11 cellular contexts compared by ENCODE assay signal in the genomic region with DNA sequence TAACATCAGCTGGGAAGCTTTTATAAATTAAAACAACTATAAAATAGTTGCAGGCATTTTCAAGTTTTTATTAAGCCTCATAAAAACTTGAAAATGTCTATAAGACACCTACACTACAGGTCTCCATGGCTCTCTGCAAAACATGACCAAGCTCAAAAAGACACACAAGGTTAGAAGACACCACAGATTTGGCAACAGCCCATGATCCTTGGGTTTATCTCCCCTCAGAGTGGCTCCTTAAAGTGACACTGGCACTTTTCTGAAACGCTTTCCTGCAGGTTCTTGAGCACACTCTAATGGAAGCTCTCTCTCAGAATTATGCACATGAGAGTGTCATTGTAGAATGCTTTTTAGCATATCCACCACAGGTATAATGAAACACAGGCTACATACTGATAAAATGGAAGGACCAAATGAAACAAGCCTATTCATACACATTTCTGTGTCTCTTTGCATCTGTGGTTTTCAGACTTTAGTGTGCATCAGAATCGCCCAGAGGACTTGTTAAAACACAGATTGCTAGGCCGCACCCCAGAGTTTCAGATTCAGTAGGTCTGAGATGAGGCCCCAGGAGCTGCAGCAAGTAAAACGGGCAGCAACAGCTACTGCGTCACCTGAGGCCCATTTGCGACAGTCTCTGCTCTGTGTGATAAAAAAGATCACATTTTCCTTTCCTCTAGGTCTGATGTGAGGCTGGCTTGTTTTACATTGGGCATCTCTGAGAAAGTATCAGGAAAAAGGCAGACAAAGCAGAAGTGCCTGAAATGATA.
DNase-seq lines count a peak whose midpoint lies in the region; ATAC-seq, FAIRE-seq and TF ChIP-seq lines count a peak whose summit lies in the region.
"Had no signal": no experiment of that assay in that cellular context is flagged by ENCODE, and none has a peak within 500 bp of the region (broad histone marks: within the 10 kb centered on the region; RNA-seq: fewer than 3 reads in every experiment).

No MANE protein-coding gene starts in this region.

- no peak overlapping the region for H3K4me3 ChIP-seq in A549
- peak overlapping the region; percentile 2; the same call in 1 of the 2 replicates for H3K4me3 ChIP-seq in MM.1S (ENCODE audit: low read length)
- no peak overlapping the region for H3K4me3 ChIP-seq in BE2C (ENCODE audit: low read depth, low read length)
- no peak overlapping the region for H3K4me3 ChIP-seq in ascending aorta

- no peak overlapping the region for H3K27ac ChIP-seq in A549
- peak overlapping the region; percentile 83 for H3K27ac ChIP-seq in MM.1S (ENCODE audit: low read length)
- no peak overlapping the region for H3K27ac ChIP-seq in ascending aorta

- intact Hi-C loops in ascending aorta (cut with DNase I), result no loop called here

- POLR2A ChIA-PET in A549 (lab: Yijun Ruan, JAX), result no interaction called here

- no peaks in the 10 kb centered on the region for H3K9me2 ChIP-seq in MM.1S (replicated peaks; ENCODE audit: insufficient read depth, low read length)

- peak overlapping the region; percentile 66 for H3K9ac ChIP-seq in MM.1S (ENCODE audit: low read length)

- H3K79me2 ChIP-seq in MM.1S (ENCODE audit: low read length), result no peaks in the 10 kb centered on the region

- H3K9me3 ChIP-seq in A549 (peaks cover 4% of the 10 kb centered on the region; the same call in 1 of the 3 replicates), MM.1S (replicated peaks; ENCODE audit: insufficient read depth, low read length) (no peaks in the 10 kb centered on the region), BE2C (no peaks in the 10 kb centered on the region), ascending aorta (no peaks in the 10 kb centered on the region)

- ATAC-seq in A549, result no peak
- peak; percentile 78 for ATAC-seq in GM18867 (IDR thresholded peaks at IDR 0.05; ENCODE audit: unreplicated experiment)
- peak; percentile 81 for ATAC-seq in HG02642 (IDR thresholded peaks at IDR 0.05; ENCODE audit: poor library complexity, unreplicated experiment)
- ATAC-seq: Panc1 had no signal

- WGBS in A549 (ENCODE audit: missing lambda C conversion rate), result 82% methylated on average over 6 of the region's 6 CpGs

- H3K4me2 ChIP-seq in A549 (no peak overlapping the region), MM.1S (ENCODE audit: low read depth, low read length) (peak overlapping the region; percentile 53)

- TF ChIP-seq CTCF in A549 (IDR thresholded peaks at IDR 0.05) (no peak), MM.1S (IDR thresholded peaks at IDR 0.05; ENCODE audit: low read length) (no peak), BE2C (IDR thresholded peaks at IDR 0.05; ENCODE audit: low read depth, low read length) (no peak), ascending aorta (IDR thresholded peaks at IDR 0.05) (no peak)

- peaks cover 24% of the 10 kb centered on the region for H3F3A ChIP-seq in MM.1S (ENCODE audit: insufficient read depth, low read length)

- H3K4me1 ChIP-seq in A549 (peaks cover 5% of the 10 kb centered on the region; the same call in 2 of the 3 replicates), MM.1S (ENCODE audit: low read length) (peaks cover 31% of the 10 kb centered on the region), BE2C (no peaks in the 10 kb centered on the region), ascending aorta (no peaks in the 10 kb centered on the region)

- H4K20me1 ChIP-seq in MM.1S (ENCODE audit: insufficient read depth, low read length), result no peaks in the 10 kb centered on the region

- DNase-seq in A549 (ENCODE audit: low read depth in 1 of 2, low spot score in 1 of 2), result no peak
- DNase-seq in MM.1S, result peak; percentile 88
- DNase-seq in BE2C, result no peak
- DNase-seq in ascending aorta (ENCODE audit: low spot score in 2 of 2), result no peak
- no peak for DNase-seq in inferior parietal cortex (ENCODE audit: extremely low spot score)
- DNase-seq in activated CD4-positive, CD25-positive, alpha-beta regulatory T cell (lab: John Stamatoyannopoulos, UW), result no peak
- DNase-seq: activated gamma-delta T cell treated with Interleukin-2 at 50 U/mL for 16 hours, erythroblast had no signal

- H3K27me3 ChIP-seq in MM.1S (replicated peaks; ENCODE audit: insufficient read depth, low read length) (no peaks in the 10 kb centered on the region), BE2C (no peaks in the 10 kb centered on the region), ascending aorta (no peaks in the 10 kb centered on the region)

- TF ChIP-seq RAD21 in A549 (conservative IDR thresholded peaks at IDR 0.05 in 1 of 2, IDR thresholded peaks at IDR 0.05 in 1 of 2), result no peak

- no peak for TF ChIP-seq EP300 in A549 (IDR thresholded peaks at IDR 0.05)

- TF ChIP-seq POLR2A in A549 (IDR thresholded peaks at IDR 0.05; ENCODE audit: low read length), result no peak

- H3K36me3 ChIP-seq in MM.1S (replicated peaks; ENCODE audit: insufficient read depth, low read length), result no peaks in the 10 kb centered on the region
- no peaks in the 10 kb centered on the region for H3K36me3 ChIP-seq in BE2C
- H3K36me3 ChIP-seq in ascending aorta, result no peaks in the 10 kb centered on the region

- H2AFZ ChIP-seq in MM.1S (ENCODE audit: low read length), result peak overlapping the region; percentile 65

- FAIRE-seq in A549 (lab: Jason Lieb, UNC), result peak; percentile 81

- CTCF ChIA-PET in A549 (lab: Yijun Ruan, JAX), result interaction anchor here (0.6 to 4.6 kb wide), 8 partner anchors 18 to 516 kb away, joined by 3 to 17 read pairs (median 3); no protein-coding TSS in a partner anchor

TF ChIP-seq in A549, 52 proteins besides CTCF, POLR2A, EP300 and RAD21:
- TF ChIP-seq, protein P1, sequence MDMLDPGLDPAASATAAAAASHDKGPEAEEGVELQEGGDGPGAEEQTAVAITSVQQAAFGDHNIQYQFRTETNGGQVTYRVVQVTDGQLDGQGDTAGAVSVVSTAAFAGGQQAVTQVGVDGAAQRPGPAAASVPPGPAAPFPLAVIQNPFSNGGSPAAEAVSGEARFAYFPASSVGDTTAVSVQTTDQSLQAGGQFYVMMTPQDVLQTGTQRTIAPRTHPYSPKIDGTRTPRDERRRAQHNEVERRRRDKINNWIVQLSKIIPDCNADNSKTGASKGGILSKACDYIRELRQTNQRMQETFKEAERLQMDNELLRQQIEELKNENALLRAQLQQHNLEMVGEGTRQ (IDR thresholded peaks at IDR 0.05), result no peak
- TF ChIP-seq EHMT2 (IDR thresholded peaks at IDR 0.05; ENCODE audit: low read depth) (no peak), JUNB (IDR thresholded peaks at IDR 0.05) (no peak), ZC3H11A (IDR thresholded peaks at IDR 0.05) (no peak), FOSL2 (IDR thresholded peaks at IDR 0.05) (no peak), FOSL2 (CRISPR knock-in tag; IDR thresholded peaks at IDR 0.05) (no peak)
- TF ChIP-seq, protein P2, sequence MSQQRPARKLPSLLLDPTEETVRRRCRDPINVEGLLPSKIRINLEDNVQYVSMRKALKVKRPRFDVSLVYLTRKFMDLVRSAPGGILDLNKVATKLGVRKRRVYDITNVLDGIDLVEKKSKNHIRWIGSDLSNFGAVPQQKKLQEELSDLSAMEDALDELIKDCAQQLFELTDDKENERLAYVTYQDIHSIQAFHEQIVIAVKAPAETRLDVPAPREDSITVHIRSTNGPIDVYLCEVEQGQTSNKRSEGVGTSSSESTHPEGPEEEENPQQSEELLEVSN (IDR thresholded peaks at IDR 0.05; ENCODE audit: borderline replicate concordance, low read depth), result no peak

Comparison
In these comparisons a context has a peak if more than half of its experiments do, and no peak if none do; other contexts are left out.
1. ATAC-seq: peak in GM18867 (single experiment) and HG02642 (single experiment); none in A549 (0 of 2).